ENCODE assay signal across 14 cellular contexts in genomic region chr12:55725556-55725955, GRCh38. TPM values are rescaled to one million over a fixed set of nuclear protein-coding genes. Genes with fewer than 3 reads are reported as not detected.
DNase-seq lines count a peak whose midpoint lies in the region; ATAC-seq and TF ChIP-seq lines count a peak whose summit lies in the region.
"Had no signal": no experiment of that assay in that cellular context is flagged by ENCODE, and none has a peak within 500 bp of the region (broad histone marks: within the 10 kb centered on the region; RNA-seq: fewer than 3 reads in every experiment).

No MANE protein-coding gene starts in this region.

- TF ChIP-seq CTCF in heart right ventricle (IDR thresholded peaks at IDR 0.05): no peak

- H3K9me3 ChIP-seq in right cardiac atrium (ENCODE audit: control insufficient read depth, low read length) (no peaks in the 10 kb centered on the region), heart right ventricle (no peaks in the 10 kb centered on the region)
- H3K9me3 ChIP-seq: spleen had no signal

- WGBS in right cardiac atrium: 39% methylated on average over 3 of the region's 3 CpGs
- WGBS in heart right ventricle, 2 donors: 37 to 49% methylated on average over 3 of the region's 3 CpGs

- ATAC-seq in right cardiac atrium: no peak
- ATAC-seq in heart right ventricle: no peak
- no peak for ATAC-seq in GM19324 (IDR thresholded peaks at IDR 0.05; ENCODE audit: low FRiP score, unreplicated experiment)
- ATAC-seq in GM18870 (IDR thresholded peaks at IDR 0.05; ENCODE audit: unreplicated experiment): no peak

- intact Hi-C loops in right cardiac atrium (cut with DNase I) (no loop called here), heart right ventricle (cut with DNase I) (loop anchor here in 2 of 10 donors (5.0 kb wide), 2 partner anchors 43 to 68 kb away; a partner anchor contains a TSS)

- H3K27me3 ChIP-seq in right cardiac atrium (ENCODE audit: control insufficient read depth, insufficient read depth) (no peaks in the 10 kb centered on the region), heart right ventricle (no peaks in the 10 kb centered on the region)
- H3K27me3 ChIP-seq: spleen had no signal

- DNase-seq in right cardiac atrium: peak in 1 of 3 donors; percentile 54
- DNase-seq in heart right ventricle: no peak
- DNase-seq in myocyte (ENCODE audit: low read depth): peak; percentile 41
- no peak for DNase-seq in NCI-H748 (lab: John Stamatoyannopoulos, UW; ENCODE audit: unreplicated experiment)
- DNase-seq: activated B cell treated with CpG ODN at 0.5 μM for 24 hours; activated effector memory CD4-positive, alpha-beta T cell treated with Interleukin-2 at 50 U/mL for 16 hours; cerebellar nuclear complex; GF-D8; H9; SHP77; spleen had no signal

- H3K4me1 ChIP-seq in right cardiac atrium (ENCODE audit: control insufficient read depth, insufficient read depth, low read length) (peaks cover 7% of the 10 kb centered on the region), heart right ventricle (peaks cover 20 to 78% (median 65%) of the 10 kb centered on the region in 9 donors)

- peaks cover 0 to 63% (median 29%) of the 10 kb centered on the region in 9 donors for H3K36me3 ChIP-seq in heart right ventricle

- H3K27ac ChIP-seq in right cardiac atrium (ENCODE audit: low read length): peak overlapping the region; percentile 8
- H3K27ac ChIP-seq in heart right ventricle: peak overlapping the region in 5 of 10 donors; percentile 10 to 100 (median 43)

- H3K4me3 ChIP-seq in right cardiac atrium (ENCODE audit: low read length): no peak overlapping the region
- no peak overlapping the region for H3K4me3 ChIP-seq in heart right ventricle
- H3K4me3 ChIP-seq: lung, spleen had no signal

RNA-seq across cellular contexts. Expression of gene CD63, which starts 3.3 kb away (rescaled TPM):
- total RNA-seq in right cardiac atrium (1,000 to 10,000 TPM; 1,076 to 1,430 (median 1,264) TPM), heart right ventricle (1,000 to 10,000 TPM in 2 of 10 donors, 100 to 1,000 TPM in 8; 565 to 1,547 (median 768) TPM), myocyte (2,565 and 2,632 TPM in 2 replicates)
- polyA plus RNA-seq in right cardiac atrium (1,376 TPM), heart right ventricle (1,000 to 10,000 TPM; 1,333 to 2,861 TPM)
- 2,293 TPM for polyA plus RNA-seq in myocyte (2012)

RNA-seq across cellular contexts. Expression of gene RDH5, which starts 5.4 kb away (rescaled TPM):
- total RNA-seq in right cardiac atrium (10 to 100 TPM; 15.9 to 27.7 (median 23.3) TPM), heart right ventricle (10 to 100 TPM in 6 of 10 donors, 1 to 10 TPM in 4; 4.9 to 25.9 (median 13.6) TPM), myocyte (457 and 673 TPM in 2 replicates)
- polyA plus RNA-seq in right cardiac atrium (24.1 TPM), heart right ventricle (10 to 100 TPM; 40.1 to 54.5 TPM)
- polyA plus RNA-seq in myocyte (2012): 71.1 TPM

RNA-seq across cellular contexts. Expression of gene BLOC1S1, which starts 9.7 kb away (rescaled TPM):
- total RNA-seq in right cardiac atrium (100 to 1,000 TPM; 134 to 149 (median 139) TPM), heart right ventricle (100 to 1,000 TPM in 5 of 10 donors, 10 to 100 TPM in 5; 68.3 to 136 (median 101) TPM), myocyte (104 and 106 TPM in 2 replicates)
- polyA plus RNA-seq in right cardiac atrium (205 TPM), heart right ventricle (100 to 1,000 TPM; 305 to 515 TPM)
- polyA plus RNA-seq in myocyte (2012): 242 TPM

RNA-seq across cellular contexts. Expression of gene GDF11, which starts 17.4 kb away (rescaled TPM):
- total RNA-seq in right cardiac atrium (10 to 100 TPM; 16.2 to 17.5 (median 16.7) TPM), heart right ventricle (10 to 100 TPM in 8 of 10 donors, 1 to 10 TPM in 2; 6.2 to 17.6 (median 12.4) TPM), myocyte (6.2 and 6.6 TPM in 2 replicates)
- polyA plus RNA-seq in right cardiac atrium (11.5 TPM), heart right ventricle (1 to 10 TPM; 3.2 to 8.3 TPM)
- polyA plus RNA-seq in myocyte (2012): 14.3 TPM

RNA-seq across cellular contexts. Expression of gene ITGA7, which starts 17.9 kb away (rescaled TPM):
- total RNA-seq in right cardiac atrium (100 to 1,000 TPM; 465 to 674 (median 604) TPM), heart right ventricle (100 to 1,000 TPM; 422 to 750 (median 538) TPM), myocyte (1,498 and 1,557 TPM in 2 replicates)
- polyA plus RNA-seq in right cardiac atrium (288 TPM), heart right ventricle (100 to 1,000 TPM; 247 to 481 TPM)
- polyA plus RNA-seq in myocyte (2012): 430 TPM

Comparison
In these comparisons a context has a peak if more than half of its experiments do, and no peak if none do; other contexts are left out.
1. RNA of gene RDH5, which starts 5.4 kb away (total RNA-seq): 457 to 673 TPM in myocyte; 15.9 to 27.7 TPM in right cardiac atrium and 4.9 to 25.9 TPM in heart right ventricle; every median in the first group is over 10 times any median in the second.